Comparison of ENCODE assay signal across 9 cellular contexts in genomic region chr11:19660076-19660475, GRCh38. TPM values are rescaled to one million over a fixed set of nuclear protein-coding genes. Genes with fewer than 3 reads are reported as not detected.
A peak's percentile ranks its signal among the peaks of the same experiment; 100 is the strongest.
DNase-seq lines count a peak whose midpoint lies in the region; ATAC-seq and TF ChIP-seq lines count a peak whose summit lies in the region.
"Had no signal": no experiment of that assay in that cellular context is flagged by ENCODE, and none has a peak within 500 bp of the region (broad histone marks: within the 10 kb centered on the region; RNA-seq: fewer than 3 reads in every experiment).

No MANE protein-coding gene starts in this region.

- no peaks in the 10 kb centered on the region for H3K9me3 Mint-ChIP-seq in activated CD8-positive, alpha-beta memory T cell treated with anti-CD3 and anti-CD28 coated beads, Interleukin-2, amount 10 ng/mL, durations not matched to agents 7 days and 5 days (ENCODE audit: low read depth)
- no peaks in the 10 kb centered on the region for H3K9me3 Mint-ChIP-seq in endodermal cell
- H3K9me3 Mint-ChIP-seq: CD4-positive, alpha-beta T cell had no signal

- WGBS in endodermal cell (ENCODE audit: insufficient coverage in 1 of 2, insufficient read length in 1 of 2), 2 experiments, result 62 to 79% methylated on average over 3 to 5 of the region's 5 CpGs

- peak; percentile 76 for ATAC-seq in activated CD8-positive, alpha-beta memory T cell treated with anti-CD3 and anti-CD28 coated beads, Interleukin-2, amount 10 ng/mL, durations not matched to agents 7 days and 5 days
- peak; percentile 80 for ATAC-seq in stimulated activated naive CD8-positive, alpha-beta T cell treated with anti-CD3 and anti-CD28 coated beads, Interleukin-15, Interleukin-2, amounts not matched to agents 100 U/mL and 50 U/mL, for 24 hours

- no peak overlapping the region for H3K9ac ChIP-seq in endodermal cell (ENCODE audit: extremely low read depth, low read length, poor library complexity, severe bottlenecking)

- H3K27me3 ChIP-seq in endodermal cell (ENCODE audit: control insufficient read depth, insufficient read depth, low read length, poor library complexity, severe bottlenecking), result no peaks in the 10 kb centered on the region

- peaks cover 10% of the 10 kb centered on the region for H3K4me1 Mint-ChIP-seq in activated CD8-positive, alpha-beta memory T cell treated with anti-CD3 and anti-CD28 coated beads, Interleukin-2, amount 10 ng/mL, durations not matched to agents 7 days and 5 days
- peaks cover 6% of the 10 kb centered on the region for H3K4me1 Mint-ChIP-seq in endodermal cell

- peaks cover 2% of the 10 kb centered on the region for H3K27me3 Mint-ChIP-seq in activated CD8-positive, alpha-beta memory T cell treated with anti-CD3 and anti-CD28 coated beads, Interleukin-2, amount 10 ng/mL, durations not matched to agents 7 days and 5 days
- no peaks in the 10 kb centered on the region for H3K27me3 Mint-ChIP-seq in endodermal cell (ENCODE audit: insufficient read depth)
- H3K27me3 Mint-ChIP-seq: CD4-positive, alpha-beta T cell had no signal

- H3K36me3 Mint-ChIP-seq in activated CD8-positive, alpha-beta memory T cell treated with anti-CD3 and anti-CD28 coated beads, Interleukin-2, amount 10 ng/mL, durations not matched to agents 7 days and 5 days, result no peaks in the 10 kb centered on the region
- no peaks in the 10 kb centered on the region for H3K36me3 Mint-ChIP-seq in endodermal cell (ENCODE audit: low read depth)

- H3K4me1 ChIP-seq in HEK293 (ENCODE audit: control insufficient read depth, insufficient read depth, low read length), result no peaks in the 10 kb centered on the region
- H3K4me1 ChIP-seq in endodermal cell (ENCODE audit: control insufficient read depth, insufficient read depth, low read length), result no peaks in the 10 kb centered on the region

- H3K27ac ChIP-seq in HEK293 (ENCODE audit: extremely low read depth, low read depth, low read length) (no peak overlapping the region), endodermal cell (ENCODE audit: low read depth, low read length) (no peak overlapping the region)

- no peaks in the 10 kb centered on the region for H3K36me3 ChIP-seq in HEK293 (ENCODE audit: control insufficient read depth in 2 of 2, insufficient read depth in 1 of 2, low read length in 2 of 2)
- H3K36me3 ChIP-seq in endodermal cell (ENCODE audit: control insufficient read depth, insufficient read depth, low read length), result no peaks in the 10 kb centered on the region

- no peak overlapping the region for H3K4me3 Mint-ChIP-seq in activated CD8-positive, alpha-beta memory T cell treated with anti-CD3 and anti-CD28 coated beads, Interleukin-2, amount 10 ng/mL, durations not matched to agents 7 days and 5 days
- H3K4me3 Mint-ChIP-seq in endodermal cell, result no peak overlapping the region
- H3K4me3 Mint-ChIP-seq: CD4-positive, alpha-beta T cell had no signal

- CTCF ChIA-PET in activated CD8-positive, alpha-beta memory T cell treated with anti-CD3 and anti-CD28 coated beads, Interleukin-2, amount 10 ng/mL, durations not matched to agents 7 days and 5 days (lab: Charles Lee), result no interaction called here
- CTCF ChIA-PET in HEK293 (lab: Yijun Ruan, JAX), result interaction anchor here (0.6 kb wide), 1 partner anchor 292 kb away, joined by 3 read pairs; no protein-coding TSS in a partner anchor

- H3K4me3 ChIP-seq in HEK293 (ENCODE audit: low read depth, low read length) (no peak overlapping the region), endodermal cell (ENCODE audit: low read length) (no peak overlapping the region)

- POLR2A ChIA-PET in HEK293 (lab: Yijun Ruan, JAX), result no interaction called here

- TF ChIP-seq CTCF in HEK293 (tag by site-specific recombination; IDR thresholded peaks at IDR 0.05) (no peak), endodermal cell (conservative IDR thresholded peaks at IDR 0.05) (no peak)

- H3K9me3 ChIP-seq in HEK293 (ENCODE audit: control insufficient read depth, insufficient read depth, low read depth, low read length), result no peaks in the 10 kb centered on the region
- H3K9me3 ChIP-seq in endodermal cell (ENCODE audit: control insufficient read depth, low read length), result no peaks in the 10 kb centered on the region

- no peak overlapping the region for H3K27ac Mint-ChIP-seq in activated CD8-positive, alpha-beta memory T cell treated with anti-CD3 and anti-CD28 coated beads, Interleukin-2, amount 10 ng/mL, durations not matched to agents 7 days and 5 days
- H3K27ac Mint-ChIP-seq in endodermal cell, result no peak overlapping the region
- H3K27ac Mint-ChIP-seq: CD4-positive, alpha-beta T cell had no signal

- peak; percentile 49 for DNase-seq in activated CD8-positive, alpha-beta memory T cell treated with anti-CD3 and anti-CD28 coated beads, Interleukin-2, amount 10 ng/mL, durations not matched to agents 7 days and 5 days
- no peak for DNase-seq in activated CD8-positive, alpha-beta memory T cell treated with anti-CD3 and anti-CD28 coated beads for 24 hours
- DNase-seq in NCI-H146 (lab: John Stamatoyannopoulos, UW) (peak; percentile 31), endodermal cell (peak; percentile 63), NCI-H446 (lab: John Stamatoyannopoulos, UW) (no peak), NCI-H1417 treated with DMSO at 0.1 percent for 48 hours (lab: John Stamatoyannopoulos, UW) (no peak)
- peak; percentile 12 for DNase-seq in stimulated activated naive CD8-positive, alpha-beta T cell treated with anti-CD3 and anti-CD28 coated beads, Interleukin-15, Interleukin-2, amounts not matched to agents 100 U/mL and 50 U/mL, for 24 hours

TF ChIP-seq in HEK293, 187 proteins besides CTCF, POLR2A, EP300 and RAD21 (continues in another document):
- no peak for TF ChIP-seq ZNF114 (tag by site-specific recombination; IDR thresholded peaks at IDR 0.05)
- peak; percentile 49; the same call in 1 of the 2 replicates for TF ChIP-seq PRDM1 (tag by site-specific recombination; IDR thresholded peaks at IDR 0.05)
- TF ChIP-seq ZNF391 (tag by site-specific recombination; IDR thresholded peaks at IDR 0.05; ENCODE audit: borderline replicate concordance, low read depth), result no peak
- TF ChIP-seq YY1 (tag by site-specific recombination; IDR thresholded peaks at IDR 0.05), result no peak
- no peak for TF ChIP-seq ZNF660 (tag by site-specific recombination; IDR thresholded peaks at IDR 0.05)
- TF ChIP-seq ZFP69B (tag by site-specific recombination; IDR thresholded peaks at IDR 0.05), result no peak
- TF ChIP-seq ZNF777 (tag by site-specific recombination; IDR thresholded peaks at IDR 0.05; ENCODE audit: borderline replicate concordance), result no peak
- TF ChIP-seq ATF2 (tag by site-specific recombination; IDR thresholded peaks at IDR 0.05; ENCODE audit: low read depth), result no peak
- no peak for TF ChIP-seq ZNF138 (tag by site-specific recombination; IDR thresholded peaks at IDR 0.05; ENCODE audit: borderline replicate concordance)
- TF ChIP-seq ZNF518A (tag by site-specific recombination; conservative IDR thresholded peaks at IDR 0.05; ENCODE audit: low read depth), result no peak
- TF ChIP-seq ZSCAN23 (tag by site-specific recombination; IDR thresholded peaks at IDR 0.05), result no peak
- no peak for TF ChIP-seq ZNF701 (tag by site-specific recombination; IDR thresholded peaks at IDR 0.05)
- no peak for TF ChIP-seq ZBTB8A (tag by site-specific recombination; IDR thresholded peaks at IDR 0.05)

RNA-seq across cellular contexts. Expression of gene NAV2, which starts 52.6 kb away (rescaled TPM):
- under 1 TPM; 0.26 to 0.67 TPM for total RNA-seq in activated CD8-positive, alpha-beta memory T cell treated with anti-CD3 and anti-CD28 coated beads, Interleukin-2, amount 10 ng/mL, durations not matched to agents 7 days and 5 days
- 10 to 100 TPM; 37.1 to 42.4 TPM for total RNA-seq in endodermal cell
- 17.1 TPM for polyA plus RNA-seq in endodermal cell (2013, experiment 1 of 2)
- polyA plus RNA-seq in endodermal cell (2013, experiment 2 of 2), result 15.8 TPM

Comparison
In these comparisons a context has a peak if more than half of its experiments do, and no peak if none do; other contexts are left out.
1. DNase-seq: peak in activated CD8-positive, alpha-beta memory T cell treated with anti-CD3 and anti-CD28 coated beads, Interleukin-2, amount 10 ng/mL, durations not matched to agents 7 days and 5 days (single experiment), NCI-H146 (single experiment), endodermal cell (single experiment) and stimulated activated naive CD8-positive, alpha-beta T cell treated with anti-CD3 and anti-CD28 coated beads, Interleukin-15, Interleukin-2, amounts not matched to agents 100 U/mL and 50 U/mL, for 24 hours (single experiment); none in activated CD8-positive, alpha-beta memory T cell treated with anti-CD3 and anti-CD28 coated beads for 24 hours (single experiment), NCI-H446 (0 of 2) and NCI-H1417 treated with DMSO at 0.1 percent for 48 hours (single experiment).
2. RNA of gene NAV2, which starts 52.6 kb away (total RNA-seq): 37.1 to 42.4 TPM in endodermal cell; 0.26 to 0.67 TPM in activated CD8-positive, alpha-beta memory T cell treated with anti-CD3 and anti-CD28 coated beads, Interleukin-2, amount 10 ng/mL, durations not matched to agents 7 days and 5 days; every median in the first group is over 10 times any median in the second.